ENCODE assay signal across 31 cellular contexts in genomic region chr19:30567535-30568232, GRCh38.
A peak's percentile ranks its signal among the peaks of the same experiment; 100 is the strongest.
DNase-seq lines count a peak whose midpoint lies in the region; ATAC-seq, FAIRE-seq and TF ChIP-seq lines count a peak whose summit lies in the region.
"Had no signal": no experiment of that assay in that cellular context is flagged by ENCODE, and none has a peak within 500 bp of the region (broad histone marks: within the 10 kb centered on the region; RNA-seq: fewer than 3 reads in every experiment).

No MANE protein-coding gene starts in this region.

- H3K4me3 ChIP-seq in pancreas = no peak overlapping the region
- H3K4me3 ChIP-seq: ascending aorta, heart left ventricle, lower lobe of right lung, ovary had no signal

- H3K27me3 Mint-ChIP-seq in brain (no peaks in the 10 kb centered on the region), neural crest cell (ENCODE audit: low read depth) (no peaks in the 10 kb centered on the region)
- H3K27me3 Mint-ChIP-seq in natural killer cell treated with Interleukin-12 subunit alpha and Interleukin-12 subunit beta and Interleukin-15 and Interleukin-18, amount 100 ng/mL, for 72 hours = peaks cover 5 to 10% of the 10 kb centered on the region in 2 donors
- H3K27me3 Mint-ChIP-seq: stimulated activated naive B cell treated with anti-CD40 and anti-IgM and Interleukin-4, amounts not matched to agents 10 μg/mL and 1 μg/mL and 100 μg/mL, for 72 hours; T-cell had no signal

- H3K4me3 Mint-ChIP-seq in brain (peak overlapping the region in 1 of 5 experiments; percentile 41), neural crest cell (no peak overlapping the region)
- no peak overlapping the region for H3K4me3 Mint-ChIP-seq in natural killer cell treated with Interleukin-12 subunit alpha and Interleukin-12 subunit beta and Interleukin-15 and Interleukin-18, amount 100 ng/mL, for 72 hours
- H3K4me3 Mint-ChIP-seq: activated naive CD8-positive, alpha-beta T cell treated with anti-CD3 and anti-CD28 coated beads for 36 hours; nephron; stimulated activated naive B cell treated with anti-CD40 and anti-IgM and Interleukin-4, amounts not matched to agents 10 μg/mL and 1 μg/mL and 100 μg/mL, for 72 hours; T-cell; type B pancreatic cell had no signal

- TF ChIP-seq CTCF in brain (conservative IDR thresholded peaks at IDR 0.05) (no peak), neural crest cell (conservative IDR thresholded peaks at IDR 0.05) (no peak), pancreas (IDR thresholded peaks at IDR 0.05) (no peak)

- H3K27ac ChIP-seq in pancreas = no peak overlapping the region
- H3K27ac ChIP-seq: ascending aorta, foreskin keratinocyte, heart left ventricle, lower lobe of right lung, ovary had no signal

- H3K36me3 Mint-ChIP-seq in brain (no peaks in the 10 kb centered on the region), neural crest cell (ENCODE audit: low read depth) (no peaks in the 10 kb centered on the region)
- H3K36me3 Mint-ChIP-seq in natural killer cell treated with Interleukin-12 subunit alpha and Interleukin-12 subunit beta and Interleukin-15 and Interleukin-18, amount 100 ng/mL, for 72 hours = no peaks in the 10 kb centered on the region
- H3K36me3 Mint-ChIP-seq: activated naive CD8-positive, alpha-beta T cell treated with anti-CD3 and anti-CD28 coated beads for 36 hours; stimulated activated naive B cell treated with anti-CD40 and anti-IgM and Interleukin-4, amounts not matched to agents 10 μg/mL and 1 μg/mL and 100 μg/mL, for 72 hours; T-cell; type B pancreatic cell had no signal

- H3K36me3 ChIP-seq in pancreas = no peaks in the 10 kb centered on the region
- H3K36me3 ChIP-seq: ascending aorta, heart left ventricle, lower lobe of right lung, ovary had no signal

- peaks cover 0 to 1% (median 0%) of the 10 kb centered on the region in 5 experiments for H3K9me3 Mint-ChIP-seq in brain
- no peaks in the 10 kb centered on the region for H3K9me3 Mint-ChIP-seq in neural crest cell
- no peaks in the 10 kb centered on the region for H3K9me3 Mint-ChIP-seq in natural killer cell treated with Interleukin-12 subunit alpha and Interleukin-12 subunit beta and Interleukin-15 and Interleukin-18, amount 100 ng/mL, for 72 hours
- H3K9me3 Mint-ChIP-seq: activated naive CD8-positive, alpha-beta T cell treated with anti-CD3 and anti-CD28 coated beads for 36 hours; nephron; T-cell; type B pancreatic cell had no signal

- H3K27me3 ChIP-seq in pancreas = peaks cover 0 to 8% (median 0%) of the 10 kb centered on the region in 4 donors
- H3K27me3 ChIP-seq: ascending aorta, foreskin keratinocyte, ovary had no signal

- H3K4me1 Mint-ChIP-seq in brain (peaks cover 44% of the 10 kb centered on the region), neural crest cell (peaks cover 29% of the 10 kb centered on the region)
- no peaks in the 10 kb centered on the region for H3K4me1 Mint-ChIP-seq in natural killer cell treated with Interleukin-12 subunit alpha and Interleukin-12 subunit beta and Interleukin-15 and Interleukin-18, amount 100 ng/mL, for 72 hours (ENCODE audit: low read depth in 2 of 2)
- H3K4me1 Mint-ChIP-seq: activated naive CD8-positive, alpha-beta T cell treated with anti-CD3 and anti-CD28 coated beads for 36 hours; stimulated activated naive B cell treated with anti-CD40 and anti-IgM and Interleukin-4, amounts not matched to agents 10 μg/mL and 1 μg/mL and 100 μg/mL, for 72 hours; T-cell had no signal

- intact Hi-C loops in pancreas (cut with DNase I) = no loop called here

- 36% methylated on average over 15 of the region's 15 CpGs for WGBS in pancreas, 2 donors

- peak; percentile 54 for DNase-seq in DMS 273 (lab: John Stamatoyannopoulos, UW; ENCODE audit: unreplicated experiment)
- DNase-seq in NCI-H526 treated with DMSO at 0.1 percent for 48 hours (lab: John Stamatoyannopoulos, UW) = peak; percentile 33
- no peak for DNase-seq in neural crest cell (ENCODE audit: low read depth, low spot score)
- no peak for DNase-seq in glomerular visceral epithelial cell (ENCODE audit: extremely low spot score)
- no peak for DNase-seq in natural killer cell treated with Interleukin-12 subunit alpha and Interleukin-12 subunit beta and Interleukin-15 and Interleukin-18, amount 100 ng/mL, for 72 hours (ENCODE audit: low spot score)
- no peak for DNase-seq in pancreas
- no peak for DNase-seq in activated naive CD4-positive, alpha-beta T cell treated with Interleukin-2 at 50 U/mL for 16 hours
- DNase-seq: activated CD4-positive, alpha-beta T cell treated with anti-CD3 and anti-CD28 coated beads for 48 hours; activated effector memory CD4-positive, alpha-beta T cell treated with anti-CD3 and anti-CD28 coated beads, Interleukin-2, amount 50 U/mL, for 16 hours; activated naive CD8-positive, alpha-beta T cell treated with anti-CD3 and anti-CD28 coated beads for 36 hours; Calu3; caudate nucleus; EL; foreskin keratinocyte; heart left ventricle; lower lobe of right lung; NCI-H1436 treated with DMSO at 0.1 percent for 48 hours; NCI-H510A treated with DMSO at 0.1 percent for 48 hours; ovary; Right ventricle myocardium superior; stimulated activated naive B cell treated with anti-CD40 and anti-IgM and Interleukin-4, amounts not matched to agents 10 μg/mL and 1 μg/mL and 100 μg/mL, for 72 hours; T-cell had no signal

- H3K4me1 ChIP-seq in pancreas = no peaks in the 10 kb centered on the region
- H3K4me1 ChIP-seq: ascending aorta, foreskin keratinocyte, heart left ventricle, lower lobe of right lung had no signal

- ATAC-seq in natural killer cell treated with Interleukin-12 subunit alpha and Interleukin-12 subunit beta and Interleukin-15 and Interleukin-18, amount 100 ng/mL, for 72 hours = no peak
- no peak for ATAC-seq in pancreas
- ATAC-seq: esophagus mucosa; foreskin keratinocyte; heart left ventricle; Panc1; stimulated activated naive B cell treated with anti-CD40 and anti-IgM and Interleukin-4, amounts not matched to agents 10 μg/mL and 1 μg/mL and 100 μg/mL, for 72 hours; T-cell had no signal

- H3K9me3 ChIP-seq in pancreas = no peaks in the 10 kb centered on the region
- H3K9me3 ChIP-seq: ascending aorta, heart left ventricle, lower lobe of right lung, ovary had no signal

- no peak for FAIRE-seq in pancreas (lab: Jason Lieb, UNC)
- FAIRE-seq: GM18507, H1, keratinocyte had no signal

- H3K27ac Mint-ChIP-seq in brain (peak overlapping the region in 3 of 5 experiments; percentile 17 to 60 (median 27)), neural crest cell (ENCODE audit: unreplicated experiment) (peak overlapping the region; percentile 43)
- no peak overlapping the region for H3K27ac Mint-ChIP-seq in natural killer cell treated with Interleukin-12 subunit alpha and Interleukin-12 subunit beta and Interleukin-15 and Interleukin-18, amount 100 ng/mL, for 72 hours
- H3K27ac Mint-ChIP-seq: activated naive CD8-positive, alpha-beta T cell treated with anti-CD3 and anti-CD28 coated beads for 36 hours; nephron; stimulated activated naive B cell treated with anti-CD40 and anti-IgM and Interleukin-4, amounts not matched to agents 10 μg/mL and 1 μg/mL and 100 μg/mL, for 72 hours; T-cell; type B pancreatic cell had no signal

Comparison
In these comparisons a context has a peak if more than half of its experiments do, and no peak if none do; other contexts are left out.
1. DNase-seq: peak in DMS 273 (single experiment) and NCI-H526 treated with DMSO at 0.1 percent for 48 hours (single experiment); none in neural crest cell (single experiment), glomerular visceral epithelial cell (single experiment), natural killer cell treated with Interleukin-12 subunit alpha and Interleukin-12 subunit beta and Interleukin-15 and Interleukin-18, amount 100 ng/mL, for 72 hours (single experiment), pancreas (0 of 6) and activated naive CD4-positive, alpha-beta T cell treated with Interleukin-2 at 50 U/mL for 16 hours (single experiment).
2. H3K27ac Mint-ChIP-seq: peak in brain (3 of 5) and neural crest cell (single experiment); none in natural killer cell treated with Interleukin-12 subunit alpha and Interleukin-12 subunit beta and Interleukin-15 and Interleukin-18, amount 100 ng/mL, for 72 hours (0 of 2).